31 cellular contexts compared by ENCODE assay signal in the genomic region with DNA sequence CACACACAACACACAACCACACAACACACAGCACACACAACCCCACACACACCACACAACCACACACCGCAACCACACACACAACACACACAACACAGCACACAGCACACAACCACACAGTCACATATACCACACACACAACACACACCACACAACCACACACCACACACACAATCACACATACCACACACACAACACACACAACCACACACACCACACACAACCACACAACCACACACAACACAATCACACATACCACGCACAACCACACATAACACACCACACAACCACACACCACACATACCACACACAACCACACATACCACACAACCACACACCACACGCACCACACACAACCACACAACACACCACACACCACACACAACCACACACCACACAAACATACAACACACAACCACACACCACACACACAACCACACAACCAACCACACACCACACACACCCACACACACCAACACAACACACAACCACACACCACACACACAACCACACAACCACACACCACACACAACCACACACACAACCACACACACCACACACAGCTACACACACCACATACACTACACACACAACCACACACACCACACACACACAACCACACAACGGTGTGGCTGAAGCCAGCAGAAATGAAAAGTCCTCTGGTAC. TPM values are rescaled to one million over a fixed set of nuclear protein-coding genes. Genes with fewer than 3 reads are reported as not detected.
DNase-seq lines count a peak whose midpoint lies in the region; ATAC-seq, FAIRE-seq and TF ChIP-seq lines count a peak whose summit lies in the region.
"Had no signal": no experiment of that assay in that cellular context is flagged by ENCODE, and none has a peak within 500 bp of the region (broad histone marks: within the 10 kb centered on the region; RNA-seq: fewer than 3 reads in every experiment).

No MANE protein-coding gene starts in this region.

- intact Hi-C loops in heart right ventricle (cut with DNase I) (no loop called here), Panc1 (cut with micrococcal nuclease; ENCODE audit: unreplicated experiment) (no loop called here), esophagus squamous epithelium (cut with DNase I) (no loop called here)

- no peak for FAIRE-seq in H54 (lab: Jason Lieb, UNC)

- H3K9me3 Mint-ChIP-seq in mesothelial cell of epicardium = no peaks in the 10 kb centered on the region
- H3K9me3 Mint-ChIP-seq: activated T-cell treated with anti-CD3 and anti-CD28 coated beads, Interleukin-2, amount 50 U/mL, for 4 hours; IgD-negative memory B cell; naive thymus-derived CD4-positive, alpha-beta T cell; stimulated activated effector memory CD8-positive, alpha-beta T cell treated with anti-CD3 and anti-CD28 coated beads, Interleukin-12 subunit alpha, Interleukin-12 subunit beta, amount 100 ng/mL, for 72 hours had no signal

- H3K27me3 Mint-ChIP-seq in mesothelial cell of epicardium (ENCODE audit: low read depth) = peaks cover 4% of the 10 kb centered on the region

- peaks cover 0 to 42% of the 10 kb centered on the region in 2 donors for H3K4me1 ChIP-seq in right atrium auricular region
- H3K4me1 ChIP-seq in heart right ventricle = peaks cover 0 to 32% (median 6%) of the 10 kb centered on the region in 9 donors
- peaks cover 5% of the 10 kb centered on the region; the same call in 1 of the 2 replicates for H3K4me1 ChIP-seq in Panc1 (ENCODE audit: control insufficient read depth, insufficient read depth, low read length)
- H3K4me1 ChIP-seq in esophagus squamous epithelium = peaks cover 21 to 71% (median 26%) of the 10 kb centered on the region in 3 donors

- no peaks in the 10 kb centered on the region for H3K36me3 ChIP-seq in right atrium auricular region
- H3K36me3 ChIP-seq in heart right ventricle = no peaks in the 10 kb centered on the region
- H3K36me3 ChIP-seq in Panc1 (ENCODE audit: control insufficient read depth, insufficient read depth, low read length) = no peaks in the 10 kb centered on the region
- H3K36me3 ChIP-seq in esophagus squamous epithelium = no peaks in the 10 kb centered on the region
- H3K36me3 ChIP-seq: MG63, spleen had no signal

- no TSS peak for BruUV-seq in Panc1 (replicated peaks; lab: Mats Ljungman, UMichigan)

- CTCF ChIA-PET in Panc1 (lab: Charles Lee) = interaction anchor here (0.5 kb wide), 1 partner anchor 450 kb away, joined by 16 read pairs; no protein-coding TSS in a partner anchor

- H3K9me3 ChIP-seq in right atrium auricular region (no peaks in the 10 kb centered on the region), heart right ventricle (no peaks in the 10 kb centered on the region), Panc1 (ENCODE audit: control insufficient read depth, insufficient read depth, low read depth, low read length) (no peaks in the 10 kb centered on the region), esophagus squamous epithelium (no peaks in the 10 kb centered on the region)
- H3K9me3 ChIP-seq: spleen had no signal

- in situ Hi-C loops in Panc1 (cut with HindIII; ENCODE audit: low pct_unique_long_range_greater_than_20kb, low sequenced_read_pairs) = no loop called here

- POLR2A ChIA-PET in Panc1 (lab: Charles Lee) = interaction anchor here (0.6 kb wide), 1 partner anchor 186 kb away, joined by 3 read pairs; no protein-coding TSS in a partner anchor

- DNase-seq in right atrium auricular region (ENCODE audit: low spot score) = no peak
- no peak for DNase-seq in heart right ventricle
- no peak for DNase-seq in Panc1 (ENCODE audit: low read depth, low spot score)
- DNase-seq in esophagus squamous epithelium (lab: John Stamatoyannopoulos, UW) = no peak
- no peak for DNase-seq in mesothelial cell of epicardium (ENCODE audit: low spot score in 2 of 2, unreplicated experiment in 2 of 2)
- DNase-seq in effector CD8-positive, alpha-beta T cell (lab: John Stamatoyannopoulos, UW) = no peak
- DNase-seq in COR-L47 (lab: John Stamatoyannopoulos, UW) = no peak
- DNase-seq in H54 (ENCODE audit: insufficient read length, low spot score) = no peak
- DNase-seq: activated CD4-positive, CD25-positive, alpha-beta regulatory T cell treated with anti-CD3 and anti-CD28 coated beads, Interleukin-2, amount 50 U/mL, for 72 hours; activated naive CD4-positive, alpha-beta T cell; activated T-cell treated with anti-CD3 and anti-CD28 coated beads, Interleukin-2, amount 50 U/mL, for 4 hours; amygdala; C1 segment of cervical spinal cord; endodermal cell; left cardiac atrium; NCI-H1417; NCI-H446; OCI-M1; SHP77 treated with DMSO at 0.1 percent for 48 hours; spleen; stimulated activated CD4-positive, alpha-beta T cell treated with anti-CD3 and anti-CD28 coated beads, Interleukin-2, amount 100 ng/mL, for 48 hours had no signal

- ATAC-seq in heart right ventricle (no peak), Panc1 (no peak)
- ATAC-seq: activated T-cell treated with anti-CD3 and anti-CD28 coated beads, Interleukin-2, amount 50 U/mL, for 4 hours had no signal

- WGBS in heart right ventricle, 2 donors = 94 to 99% methylated on average over 4 of the region's 4 CpGs
- 83% methylated on average over 4 of the region's 4 CpGs for WGBS in esophagus squamous epithelium, 2 donors

- H3K4me1 Mint-ChIP-seq in mesothelial cell of epicardium = peaks cover 36% of the 10 kb centered on the region
- H3K4me1 Mint-ChIP-seq: stimulated activated effector memory CD8-positive, alpha-beta T cell treated with anti-CD3 and anti-CD28 coated beads, Interleukin-12 subunit alpha, Interleukin-12 subunit beta, amount 100 ng/mL, for 72 hours had no signal

- no peaks in the 10 kb centered on the region for H3K36me3 Mint-ChIP-seq in mesothelial cell of epicardium
- H3K36me3 Mint-ChIP-seq: IgD-negative memory B cell; naive thymus-derived CD4-positive, alpha-beta T cell; stimulated activated effector memory CD8-positive, alpha-beta T cell treated with anti-CD3 and anti-CD28 coated beads, Interleukin-12 subunit alpha, Interleukin-12 subunit beta, amount 100 ng/mL, for 72 hours had no signal

- H3K27ac ChIP-seq in right atrium auricular region (peak overlapping the region; percentile 35 to 45), heart right ventricle (no peak overlapping the region), Panc1 (ENCODE audit: low read length) (peak overlapping the region; percentile 3; the same call in 1 of the 2 replicates), esophagus squamous epithelium (peak overlapping the region in 3 of 4 donors; percentile 69 to 82 (median 78))
- H3K27ac ChIP-seq: coronary artery, spleen had no signal

- no peak for TF ChIP-seq POLR2A in esophagus squamous epithelium (IDR thresholded peaks at IDR 0.05)
- no peak for TF ChIP-seq POLR2A in H54 (IDR thresholded peaks at IDR 0.05; ENCODE audit: low read depth, low read length)

- H3K4me3 ChIP-seq in right atrium auricular region (no peak overlapping the region), heart right ventricle (no peak overlapping the region), Panc1 (ENCODE audit: low read depth in 2 of 2, low read length in 2 of 2) (no peak overlapping the region; a peak in 1 of 4 replicates), esophagus squamous epithelium (no peak overlapping the region)
- H3K4me3 ChIP-seq: coronary artery, MG63, spleen had no signal

- no peak overlapping the region for H3K4me3 Mint-ChIP-seq in mesothelial cell of epicardium
- H3K4me3 Mint-ChIP-seq: activated T-cell treated with anti-CD3 and anti-CD28 coated beads, Interleukin-2, amount 50 U/mL, for 4 hours; endodermal cell; IgD-negative memory B cell; naive thymus-derived CD4-positive, alpha-beta T cell; stimulated activated effector memory CD8-positive, alpha-beta T cell treated with anti-CD3 and anti-CD28 coated beads, Interleukin-12 subunit alpha, Interleukin-12 subunit beta, amount 100 ng/mL, for 72 hours had no signal

- H3K27me3 ChIP-seq in right atrium auricular region = no peaks in the 10 kb centered on the region
- H3K27me3 ChIP-seq in heart right ventricle = peaks cover 0 to 53% (median 41%) of the 10 kb centered on the region in 7 donors
- no peaks in the 10 kb centered on the region for H3K27me3 ChIP-seq in Panc1 (ENCODE audit: control insufficient read depth, insufficient read depth, low read length)
- H3K27me3 ChIP-seq in esophagus squamous epithelium = peaks cover 0 to 21% (median 0%) of the 10 kb centered on the region in 4 donors
- H3K27me3 ChIP-seq: MG63 had no signal

- no peak overlapping the region for H3K27ac Mint-ChIP-seq in mesothelial cell of epicardium
- H3K27ac Mint-ChIP-seq: endodermal cell; IgD-negative memory B cell; stimulated activated effector memory CD8-positive, alpha-beta T cell treated with anti-CD3 and anti-CD28 coated beads, Interleukin-12 subunit alpha, Interleukin-12 subunit beta, amount 100 ng/mL, for 72 hours had no signal

- TF ChIP-seq CTCF in right atrium auricular region (IDR thresholded peaks at IDR 0.05) (no peak), heart right ventricle (IDR thresholded peaks at IDR 0.05) (no peak), Panc1 (IDR thresholded peaks at IDR 0.05) (no peak), esophagus squamous epithelium (IDR thresholded peaks at IDR 0.05) (no peak), mesothelial cell of epicardium (IDR thresholded peaks at IDR 0.05; ENCODE audit: unreplicated experiment) (no peak)

RNA-seq across cellular contexts. Expression of a gene that starts 23.6 kb away (rescaled TPM):
- not detected for total RNA-seq in right atrium auricular region
- 1 to 10 TPM in 9 of 10 donors, under 1 TPM in 1; 0.87 to 4.5 (median 1.6) TPM for total RNA-seq in heart right ventricle
- polyA plus RNA-seq in heart right ventricle = under 1 TPM; 0.12 to 0.51 TPM
- 0.08 TPM for total RNA-seq in Panc1 (2021; ENCODE audit: unreplicated experiment)
- not detected for polyA plus RNA-seq in Panc1 (2012; ENCODE audit: insufficient read length)
- total RNA-seq in esophagus squamous epithelium = not detected
- not detected in 3 replicates for total RNA-seq in mesothelial cell of epicardium
- total RNA-seq: Calu3; Daoy; left cardiac atrium; naive thymus-derived CD4-positive, alpha-beta T cell; osteocyte; ureter had no signal
- polyA plus RNA-seq: IgD-negative memory B cell; naive thymus-derived CD4-positive, alpha-beta T cell had no signal

RNA-seq across cellular contexts. Expression of a gene that starts 42.0 kb away (rescaled TPM):
- under 1 TPM; 0.07 to 0.08 TPM for total RNA-seq in right atrium auricular region
- under 1 TPM in 9 of 10 donors, not detected in 1; 0.05 to 0.81 (median 0.41) TPM for total RNA-seq in heart right ventricle
- polyA plus RNA-seq in heart right ventricle = under 1 TPM; 0.07 to 0.10 TPM
- 0.28 TPM for total RNA-seq in Panc1 (2021; ENCODE audit: unreplicated experiment)
- 0.11 TPM for polyA plus RNA-seq in Panc1 (2012; ENCODE audit: insufficient read length)
- under 1 TPM in 1 of 4 donors, not detected in 3; 0.38 TPM for total RNA-seq in esophagus squamous epithelium
- 0.05 TPM in 1 of 3 replicates, not detected in the others for total RNA-seq in mesothelial cell of epicardium
- total RNA-seq: activated T-cell treated with anti-CD3 and anti-CD28 coated beads, Interleukin-2, amount 50 U/mL, for 4 hours; Calu3; naive thymus-derived CD4-positive, alpha-beta T cell; renal cortical epithelial cell had no signal
- polyA plus RNA-seq: IgD-negative memory B cell; naive thymus-derived CD4-positive, alpha-beta T cell had no signal

Comparison
In these comparisons a context has a peak if more than half of its experiments do, and no peak if none do; other contexts are left out.
1. H3K27ac ChIP-seq: peak in right atrium auricular region (2 of 2), Panc1 (single experiment) and esophagus squamous epithelium (3 of 4); none in heart right ventricle (0 of 10).